Comparison of ENCODE assay signal across 24 cellular contexts in the genomic region with DNA sequence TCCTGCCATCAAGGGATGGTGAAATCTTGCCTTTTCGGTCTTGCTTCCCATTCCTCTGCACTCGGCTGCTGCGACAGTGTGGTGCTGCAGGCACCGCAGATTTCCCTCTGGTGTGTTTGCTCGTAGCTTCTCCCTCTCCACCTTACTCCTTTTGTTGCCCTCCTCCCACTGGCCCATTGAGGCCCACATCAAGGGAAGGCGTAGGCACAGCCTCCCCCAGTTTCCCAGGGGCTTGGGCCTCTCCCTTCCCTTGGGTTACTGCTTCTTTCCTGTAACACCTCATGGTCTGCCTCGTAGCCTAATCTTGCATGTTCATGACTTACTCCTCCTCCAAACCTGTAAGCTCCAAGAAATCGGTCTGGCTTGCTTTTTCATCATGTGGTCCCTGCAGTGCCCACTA. TPM values are rescaled to one million over a fixed set of nuclear protein-coding genes. Genes with fewer than 3 reads are reported as not detected.
DNase-seq lines count a peak whose midpoint lies in the region; ATAC-seq, FAIRE-seq and TF ChIP-seq lines count a peak whose summit lies in the region.
"Had no signal": no experiment of that assay in that cellular context is flagged by ENCODE, and none has a peak within 500 bp of the region (broad histone marks: within the 10 kb centered on the region; RNA-seq: fewer than 3 reads in every experiment).

No MANE protein-coding gene starts in this region.

- no peak overlapping the region for H3K4me3 Mint-ChIP-seq in activated CD4-positive, alpha-beta T cell treated with anti-CD3 and anti-CD28 coated beads, Interleukin-2, amount 10 ng/mL, durations not matched to agents 7 days and 5 days
- no peak overlapping the region for H3K4me3 Mint-ChIP-seq in H9
- H3K4me3 Mint-ChIP-seq: neural progenitor cell had no signal

- no peak for TF ChIP-seq CTCF in H9 (conservative IDR thresholded peaks at IDR 0.05)
- no peak for TF ChIP-seq CTCF in GM12878 (IDR thresholded peaks at IDR 0.05 in 2 of 3, conservative IDR thresholded peaks at IDR 0.05 in 1 of 3; ENCODE audit: control insufficient read depth in 2 of 3, extremely low read depth in 1 of 3, insufficient read depth in 1 of 3, low read depth in 3 of 3, low read length in 3 of 3)
- TF ChIP-seq CTCF in neutrophil (IDR thresholded peaks at IDR 0.05), result no peak
- no peak for TF ChIP-seq CTCF in GM13977 (IDR thresholded peaks at IDR 0.05; ENCODE audit: extremely low read depth, insufficient read depth, missing control alignments)
- no peak for TF ChIP-seq CTCF in uterus (IDR thresholded peaks at IDR 0.05)

- RAD21 ChIA-PET in GM12878 (lab: Charles Lee; ENCODE audit: unreplicated experiment), result no interaction called here

- no CpG with 5 or more reads among the region's 8 CpGs for WGBS in H9 (ENCODE audit: extremely low coverage, insufficient read length, low lambda C conversion rate)
- 99% methylated on average over 8 of the region's 8 CpGs for WGBS in GM12878 (ENCODE audit: insufficient coverage, insufficient replicate concordance, low lambda C conversion rate, missing lambda C conversion rate)

- H3K27ac ChIP-seq in H9 (ENCODE audit: insufficient read length, low read depth, low read length), result no peak overlapping the region
- peak overlapping the region; percentile 24; the same call in 1 of the 2 replicates for H3K27ac ChIP-seq in GM12878 (ENCODE audit: control insufficient read depth, insufficient read depth)
- H3K27ac ChIP-seq in neutrophil, result peak overlapping the region; percentile 65
- H3K27ac ChIP-seq in uterus, result no peak overlapping the region
- H3K27ac ChIP-seq: A549, GM23248, neural progenitor cell, Peyer's patch had no signal

- no TSS peak for BruUV-seq in GM12878 (replicated peaks; lab: Mats Ljungman, UMichigan)

- H3K27me3 ChIP-seq in H9 (ENCODE audit: insufficient read depth, low read length), result no peaks in the 10 kb centered on the region
- no peaks in the 10 kb centered on the region for H3K27me3 ChIP-seq in GM12878 (replicated peaks in 1 of 2; ENCODE audit: control insufficient read depth in 2 of 2, insufficient read depth in 2 of 2, low read length in 1 of 2)
- H3K27me3 ChIP-seq in neutrophil, result no peaks in the 10 kb centered on the region
- no peaks in the 10 kb centered on the region for H3K27me3 ChIP-seq in uterus
- H3K27me3 ChIP-seq: MG63, neural progenitor cell, Peyer's patch had no signal

- H4K91ac ChIP-seq in H9 (ENCODE audit: insufficient read length, low read depth, low read length), result no peak overlapping the region

- no peaks in the 10 kb centered on the region for H3K27me3 Mint-ChIP-seq in activated CD4-positive, alpha-beta T cell treated with anti-CD3 and anti-CD28 coated beads, Interleukin-2, amount 10 ng/mL, durations not matched to agents 7 days and 5 days
- no peaks in the 10 kb centered on the region; the same call in 1 of the 2 replicates for H3K27me3 Mint-ChIP-seq in H9 (ENCODE audit: low read depth)

- H3K4me3 ChIP-seq in GM12878 (no peak overlapping the region), neutrophil (ENCODE audit: low read depth in 1 of 2, low read length in 1 of 2) (no peak overlapping the region), uterus (no peak overlapping the region)
- H3K4me3 ChIP-seq: A549, GM23248, MG63, neural progenitor cell, Peyer's patch, smooth muscle cell had no signal

- H3K4me1 ChIP-seq in H9 (ENCODE audit: insufficient read depth, low read length) (peaks cover 4% of the 10 kb centered on the region; the same call in 1 of the 2 replicates), GM12878 (ENCODE audit: control insufficient read depth, insufficient read depth, low read length) (peaks cover 39% of the 10 kb centered on the region), neutrophil (ENCODE audit: control insufficient read depth in 1 of 2, insufficient read depth in 1 of 2, low read depth in 1 of 2, low read length in 1 of 2) (peaks cover 67 to 87% of the 10 kb centered on the region in 2 experiments), uterus (no peaks in the 10 kb centered on the region)

- ATAC-seq in GM12878, result no peak
- ATAC-seq: A549 had no signal

- FAIRE-seq in GM12878 (lab: Jason Lieb, UNC), result no peak
- FAIRE-seq: A549, keratinocyte, TTC549 had no signal

- peaks cover 3 to 8% of the 10 kb centered on the region in 2 experiments; a peak in 2 of 4 replicates for H3K36me3 ChIP-seq in GM12878 (ENCODE audit: control insufficient read depth in 2 of 2, insufficient read depth in 2 of 2, low read length in 1 of 2)
- H3K36me3 ChIP-seq in neutrophil, result peaks cover 8% of the 10 kb centered on the region
- no peaks in the 10 kb centered on the region for H3K36me3 ChIP-seq in uterus
- H3K36me3 ChIP-seq: neural progenitor cell, Peyer's patch, thoracic aorta had no signal

- POLR2A ChIA-PET in activated CD4-positive, alpha-beta T cell treated with anti-CD3 and anti-CD28 coated beads, Interleukin-2, amount 10 ng/mL, durations not matched to agents 7 days and 5 days (lab: Charles Lee), result no interaction called here
- POLR2A ChIA-PET in GM12878 (lab: Charles Lee), result no interaction called here

- no peak overlapping the region for H2BK5ac ChIP-seq in H9 (ENCODE audit: insufficient read length, low read length)

- intact Hi-C loops in GM12878 (cut with micrococcal nuclease; ENCODE audit: unreplicated experiment) (no loop called here), uterus (cut with DNase I; ENCODE audit: low total_unique reads) (no loop called here)

- TF ChIP-seq EP300 in GM12878 (IDR thresholded peaks at IDR 0.05; ENCODE audit: borderline replicate concordance in 1 of 2, control insufficient read depth in 1 of 2, low read depth in 2 of 2, low read length in 2 of 2), result no peak

- DNase-seq in activated CD4-positive, alpha-beta T cell treated with anti-CD3 and anti-CD28 coated beads, Interleukin-2, amount 10 ng/mL, durations not matched to agents 7 days and 5 days, result no peak
- no peak for DNase-seq in activated CD4-positive, alpha-beta T cell treated with anti-CD3 and anti-CD28 coated beads for 4 hours
- DNase-seq in H9 (no peak), GM12878 (ENCODE audit: low read depth, low spot score) (no peak), GM13977 (ENCODE audit: low spot score) (no peak), uterus (no peak)
- DNase-seq in stimulated activated CD4-positive, alpha-beta T cell treated with anti-CD3 and anti-CD28 coated beads, Interleukin-15, amount 100 ng/mL, for 24 hours, result no peak
- DNase-seq: activated CD8-positive, alpha-beta memory T cell treated with anti-CD3 and anti-CD28 coated beads for 24 hours; activated effector memory CD4-positive, alpha-beta T cell treated with Interleukin-2 at 50 U/mL for 16 hours; aorta; DND-41; GM23248; mesendoderm; MG63; NCI-H82; Peyer's patch; stimulated activated CD4-positive, alpha-beta T cell treated with anti-CD3 and anti-CD28 coated beads, Interleukin-4, amount 100 ng/mL, for 4 hours had no signal

- no peaks in the 10 kb centered on the region for H3K9me3 Mint-ChIP-seq in activated CD4-positive, alpha-beta T cell treated with anti-CD3 and anti-CD28 coated beads, Interleukin-2, amount 10 ng/mL, durations not matched to agents 7 days and 5 days
- H3K9me3 Mint-ChIP-seq in H9, result no peaks in the 10 kb centered on the region
- H3K9me3 Mint-ChIP-seq: neural progenitor cell had no signal

- H4K8ac ChIP-seq in H9 (replicated peaks; ENCODE audit: insufficient read length, low read depth, low read length), result no peak overlapping the region

- H3K4ac ChIP-seq in H9 (ENCODE audit: low read depth, low read length), result no peak overlapping the region

- no peak overlapping the region for H3K14ac ChIP-seq in H9 (ENCODE audit: insufficient read depth, low read length)

- H3K23me2 ChIP-seq in H9 (ENCODE audit: insufficient read length, low read depth, low read length, poor library complexity, severe bottlenecking), result no peaks in the 10 kb centered on the region

- H2AK5ac ChIP-seq in H9 (ENCODE audit: insufficient read length, low read length), result no peak overlapping the region

- peaks cover 84% of the 10 kb centered on the region for H3K79me2 ChIP-seq in H9 (ENCODE audit: insufficient read depth, low read length)
- peaks cover 97% of the 10 kb centered on the region for H3K79me2 ChIP-seq in GM12878 (ENCODE audit: control insufficient read depth, insufficient read depth, low read length)

- no peak overlapping the region for H2BK120ac ChIP-seq in H9 (ENCODE audit: low read depth, low read length, poor library complexity, severe bottlenecking)

- no peak for TF ChIP-seq POLR2A in GM12878 (IDR thresholded peaks at IDR 0.05; ENCODE audit: low read depth, low read length)
- no peak for TF ChIP-seq POLR2A in uterus (IDR thresholded peaks at IDR 0.05)

- H3K4me2 ChIP-seq in H9 (ENCODE audit: insufficient read depth, insufficient read length, low read length), result no peak overlapping the region
- H3K4me2 ChIP-seq in GM12878 (ENCODE audit: control insufficient read depth, insufficient read depth), result peak overlapping the region; percentile 26
- H3K4me2 ChIP-seq: A549, neural progenitor cell, smooth muscle cell had no signal

- H3T11ph ChIP-seq in H9 (ENCODE audit: low read length), result no peak overlapping the region

- H2AFZ ChIP-seq in H9 (ENCODE audit: low read length) (no peak overlapping the region), GM12878 (ENCODE audit: control insufficient read depth, low read depth, low read length) (no peak overlapping the region)
- H2AFZ ChIP-seq: GM23248, neural progenitor cell had no signal

- H2BK20ac ChIP-seq in H9 (ENCODE audit: low read depth, low read length, poor library complexity, severe bottlenecking), result no peak overlapping the region

- SMC1A ChIA-PET in GM12878 (lab: Charles Lee; ENCODE audit: uncharacterized antibody, unreplicated experiment), result interaction anchor here (0.6 to 1.8 kb wide), 2 partner anchors 11 to 26 kb away, joined by 3 to 5 read pairs; no protein-coding TSS in a partner anchor

- no peaks in the 10 kb centered on the region for H3K9me3 ChIP-seq in H9 (ENCODE audit: control insufficient read depth, low read depth, low read length)
- H3K9me3 ChIP-seq in GM12878 (replicated peaks; ENCODE audit: control insufficient read depth, insufficient read depth, low read length), result no peaks in the 10 kb centered on the region
- H3K9me3 ChIP-seq in neutrophil, result no peaks in the 10 kb centered on the region
- H3K9me3 ChIP-seq in uterus, result no peaks in the 10 kb centered on the region
- H3K9me3 ChIP-seq: A549, MG63, Peyer's patch, thoracic aorta had no signal

- H3K79me1 ChIP-seq in H9 (ENCODE audit: insufficient read depth, low read depth, low read length, poor library complexity, severe bottlenecking), result peaks cover 11% of the 10 kb centered on the region

- H3K4me1 Mint-ChIP-seq in activated CD4-positive, alpha-beta T cell treated with anti-CD3 and anti-CD28 coated beads, Interleukin-2, amount 10 ng/mL, durations not matched to agents 7 days and 5 days, result peaks cover 92% of the 10 kb centered on the region
- H3K4me1 Mint-ChIP-seq in H9, result peaks cover 47 to 58% of the 10 kb centered on the region in 2 experiments

- in situ Hi-C loops in GM12878 (cut with MboI), result no loop called here
- in situ Hi-C loops in GM13977 (cut with MboI; ENCODE audit: low pct_unique_long_range_greater_than_20kb, low sequenced_read_pairs, unreplicated experiment), result no loop called here

- no peak overlapping the region for H2BK12ac ChIP-seq in H9 (ENCODE audit: insufficient read length, low read depth, low read length)

- peaks cover 64% of the 10 kb centered on the region for H3K36me3 Mint-ChIP-seq in activated CD4-positive, alpha-beta T cell treated with anti-CD3 and anti-CD28 coated beads, Interleukin-2, amount 10 ng/mL, durations not matched to agents 7 days and 5 days (ENCODE audit: low read depth)
- peaks cover 14 to 26% (median 15%) of the 10 kb centered on the region in 3 experiments for H3K36me3 Mint-ChIP-seq in H9 (ENCODE audit: insufficient read depth in 1 of 3, low read depth in 3 of 3)

- H2BK15ac ChIP-seq in H9 (ENCODE audit: low read depth, low read length), result no peak overlapping the region

- H3K56ac ChIP-seq in H9 (ENCODE audit: insufficient read length, low read depth, low read length), result no peak overlapping the region

- H3K27ac Mint-ChIP-seq in activated CD4-positive, alpha-beta T cell treated with anti-CD3 and anti-CD28 coated beads, Interleukin-2, amount 10 ng/mL, durations not matched to agents 7 days and 5 days, result peak overlapping the region; percentile 68
- H3K27ac Mint-ChIP-seq in H9, result peak overlapping the region; percentile 3 to 78 (median 57); a peak in 4 of 7 replicates
- H3K27ac Mint-ChIP-seq: neural progenitor cell had no signal

- H3K23ac ChIP-seq in H9 (ENCODE audit: insufficient read length, low read depth, low read length), result no peak overlapping the region

- no peak overlapping the region for H4K5ac ChIP-seq in H9 (ENCODE audit: insufficient read length, low read depth, low read length)

- no peaks in the 10 kb centered on the region for H4K20me1 ChIP-seq in H9 (ENCODE audit: control insufficient read depth, insufficient read depth, insufficient read length)
- peaks cover 3% of the 10 kb centered on the region; the same call in 1 of the 2 replicates for H4K20me1 ChIP-seq in GM12878 (ENCODE audit: control insufficient read depth, insufficient read depth)

- no peak overlapping the region for H3K18ac ChIP-seq in H9 (ENCODE audit: insufficient read length, low read depth, low read length)

- TF ChIP-seq RAD21 in GM12878 (IDR thresholded peaks at IDR 0.05; ENCODE audit: insufficient read depth, low read depth, low read length), result no peak

- H3K9ac ChIP-seq in H9 (ENCODE audit: extremely low read depth, insufficient read length, low read length) (no peak overlapping the region), GM12878 (ENCODE audit: control insufficient read depth, insufficient read depth, low read length) (no peak overlapping the region)
- H3K9ac ChIP-seq: GM23248, neural progenitor cell had no signal

- CTCF ChIA-PET in activated CD4-positive, alpha-beta T cell treated with anti-CD3 and anti-CD28 coated beads, Interleukin-2, amount 10 ng/mL, durations not matched to agents 7 days and 5 days (lab: Charles Lee), result no interaction called here
- CTCF ChIA-PET in GM12878 (lab: Yijun Ruan, JAX), result interaction anchor here (0.7 to 3.1 kb wide), 3 partner anchors 12 to 116 kb away, joined by 3 to 12 read pairs (median 3); no protein-coding TSS in a partner anchor

RNA-seq across cellular contexts. Expression of a gene that starts 9.9 kb away (rescaled TPM):
- 10 to 100 TPM; 30.9 to 33.9 TPM for total RNA-seq in activated CD4-positive, alpha-beta T cell treated with anti-CD3 and anti-CD28 coated beads, Interleukin-2, amount 10 ng/mL, durations not matched to agents 7 days and 5 days
- 34.7 and 35.7 TPM in 2 replicates for total RNA-seq in H9 (2021)
- total RNA-seq in GM12878 (2013; cell fraction: nucleolus; rRNA removed), result 10.0 and 11.7 TPM in 2 replicates
- total RNA-seq in GM12878 (2014; rRNA removed), result 5.1 and 5.9 TPM in 2 replicates
- total RNA-seq in GM12878 (2014; rRNA removed; fragmentation: Illumina TruSeq; extraction: Trizol), result 9.7 and 10.6 TPM in 2 replicates
- 15.8 and 16.8 TPM in 2 replicates for total RNA-seq in GM12878 (2021)
- 4.3 TPM for polyA plus RNA-seq in GM12878 (2011; ENCODE audit: low read depth)
- 15.0 and 15.7 TPM in 2 replicates for polyA plus RNA-seq in GM12878 (2011; rRNA removed)
- polyA plus RNA-seq in GM12878 (2011; cell fraction: cytosol; rRNA removed), result 7.8 and 8.9 TPM in 2 replicates
- polyA plus RNA-seq in GM12878 (2011; cell fraction: nucleus; rRNA removed), result 18.4 and 23.8 TPM in 2 replicates
- polyA plus RNA-seq in GM12878 (2012), result 5.5 and 5.7 TPM in 2 replicates
- polyA plus RNA-seq in GM12878 (2014; fragmentation: Illumina TruSeq; extraction: Trizol), result 16.3 and 19.8 TPM in 2 replicates
- 1 to 10 TPM; 5.3 to 6.6 TPM for polyA plus RNA-seq in GM12878 (2014; fragmentation: Nextera tagmentation; extraction: Ambion mirVana)
- polyA plus RNA-seq in GM12878 (2014; rRNA removed), result 10.4 and 10.6 TPM in 2 replicates
- 10 to 100 TPM; 10.7 to 12.0 TPM for polyA plus RNA-seq in GM12878 (2016; fragmentation: Nextera tagmentation; extraction: Ambion mirVana)
- 10.2 and 10.7 TPM in 2 replicates for polyA minus RNA-seq in GM12878 (2011; rRNA and poly(A)+ RNA removed)
- polyA minus RNA-seq in GM12878 (2011; cell fraction: cytosol; rRNA and poly(A)+ RNA removed), result 4.5 and 6.0 TPM in 2 replicates
- 5.1 and 8.8 TPM in 2 replicates for polyA minus RNA-seq in GM12878 (2011; cell fraction: nucleus; rRNA and poly(A)+ RNA removed)
- total RNA-seq in uterus, result 1 to 10 TPM; 1.8 to 5.5 (median 3.3) TPM

Comparison
In these comparisons a context has a peak if more than half of its experiments do, and no peak if none do; other contexts are left out.
1. H3K27ac ChIP-seq: peak in GM12878 (single experiment) and neutrophil (single experiment); none in H9 (single experiment) and uterus (0 of 2).